15 cellular contexts compared by ENCODE assay signal in genomic region chr15:60740787-60741354, GRCh38.
A peak's percentile ranks its signal among the peaks of the same experiment; 100 is the strongest.
DNase-seq lines count a peak whose midpoint lies in the region; ATAC-seq and TF ChIP-seq lines count a peak whose summit lies in the region.
"Had no signal": no experiment of that assay in that cellular context is flagged by ENCODE, and none has a peak within 500 bp of the region (broad histone marks: within the 10 kb centered on the region; RNA-seq: fewer than 3 reads in every experiment).

No MANE protein-coding gene starts in this region.

- no peaks in the 10 kb centered on the region for H3K27me3 ChIP-seq in adipocyte (replicated peaks; ENCODE audit: control insufficient read depth, insufficient read depth, low read length)
- H3K27me3 ChIP-seq in upper lobe of right lung, result no peaks in the 10 kb centered on the region
- H3K27me3 ChIP-seq: MG63 had no signal

- no peak for TF ChIP-seq CTCF in upper lobe of right lung (IDR thresholded peaks at IDR 0.05)

- DNase-seq in activated gamma-delta T cell treated with Interleukin-2 at 50 U/mL for 16 hours (peak; percentile 12), activated gamma-delta T cell (lab: John Stamatoyannopoulos, UW) (no peak), adipocyte (ENCODE audit: low read depth) (peak; percentile 30), kidney tubule cell (ENCODE audit: low spot score) (peak; percentile 30), upper lobe of right lung (no peak), AG08396 (ENCODE audit: low spot score) (no peak)
- DNase-seq: activated B cell treated with CpG ODN at 0.5 μM for 24 hours; activated CD8-positive, alpha-beta memory T cell treated with anti-CD3 and anti-CD28 coated beads, Interleukin-2, amount 50 U/mL, for 4 hours; DMS 273 treated with DMSO at 0.1 percent for 48 hours; left colon; MG63; NCI-H774; RPMI8226 had no signal

- no peak overlapping the region for H3K27ac ChIP-seq in upper lobe of right lung

- H3K4me1 ChIP-seq in adipocyte (ENCODE audit: control insufficient read depth, insufficient read depth, low read length), result peaks cover 30% of the 10 kb centered on the region
- peaks cover 5% of the 10 kb centered on the region for H3K4me1 ChIP-seq in upper lobe of right lung

- intact Hi-C loops in upper lobe of right lung (cut with DNase I), result no loop called here

- ATAC-seq in upper lobe of right lung (peak; percentile 52), HG02970 (IDR thresholded peaks at IDR 0.05; ENCODE audit: low FRiP score, unreplicated experiment) (no peak), HG02885 (IDR thresholded peaks at IDR 0.05; ENCODE audit: poor library complexity, unreplicated experiment) (no peak)
- ATAC-seq: left colon had no signal

- H3K9ac ChIP-seq in adipocyte (ENCODE audit: low read length), result no peak overlapping the region

- H3K4me3 ChIP-seq in adipocyte (ENCODE audit: low read length), result no peak overlapping the region
- H3K4me3 ChIP-seq in upper lobe of right lung, result no peak overlapping the region
- H3K4me3 ChIP-seq: MG63 had no signal

- no peaks in the 10 kb centered on the region for H3K36me3 ChIP-seq in adipocyte (ENCODE audit: control insufficient read depth, insufficient read depth, low read length, severe bottlenecking)
- H3K36me3 ChIP-seq in upper lobe of right lung, result no peaks in the 10 kb centered on the region
- H3K36me3 ChIP-seq: MG63 had no signal

- H3K9me3 ChIP-seq in adipocyte (ENCODE audit: control insufficient read depth, low read length) (no peaks in the 10 kb centered on the region), upper lobe of right lung (no peaks in the 10 kb centered on the region)
- H3K9me3 ChIP-seq: MG63 had no signal

Comparison
In these comparisons a context has a peak if more than half of its experiments do, and no peak if none do; other contexts are left out.
1. DNase-seq: peak in activated gamma-delta T cell treated with Interleukin-2 at 50 U/mL for 16 hours (single experiment), adipocyte (single experiment) and kidney tubule cell (single experiment); none in activated gamma-delta T cell (single experiment), upper lobe of right lung (single experiment) and AG08396 (single experiment).